8 cellular contexts compared by ENCODE assay signal in genomic region chr10:6406220-6407033, GRCh38.
DNase-seq lines count a peak whose midpoint lies in the region; ATAC-seq, FAIRE-seq and TF ChIP-seq lines count a peak whose summit lies in the region.

No MANE protein-coding gene starts in this region.

- peak overlapping the region; percentile 39; the same call in 1 of the 2 replicates for H3K4me2 ChIP-seq in OCI-LY7 (ENCODE audit: low read length)

- ATAC-seq in heart left ventricle, result no peak
- no peak for ATAC-seq in Right ventricle myocardium inferior
- ATAC-seq in effector memory CD8-positive, alpha-beta T cell (replicated peaks), result no peak

- H3K36me3 ChIP-seq in heart left ventricle (no peaks in the 10 kb centered on the region), OCI-LY7 (ENCODE audit: insufficient read depth, low read length) (no peaks in the 10 kb centered on the region)

- no peak overlapping the region for H3K27ac ChIP-seq in heart left ventricle
- H3K27ac ChIP-seq in OCI-LY7 (ENCODE audit: low read depth, low read length, poor library complexity, severe bottlenecking), result no peak overlapping the region

- no peaks in the 10 kb centered on the region for H3K27me3 Mint-ChIP-seq in effector memory CD8-positive, alpha-beta T cell

- intact Hi-C loops in heart left ventricle (cut with DNase I), result loop anchor here in 1 of 10 donors (10.0 kb wide), 1 partner anchor 392 kb away; no protein-coding TSS in a partner anchor
- intact Hi-C loops in Right ventricle myocardium inferior (cut with DNase I), result no loop called here
- intact Hi-C loops in OCI-LY7 (cut with micrococcal nuclease; ENCODE audit: unreplicated experiment), result loop anchor here (1.0 to 10.0 kb wide), 3 partner anchors 204 to 462 kb away; partner anchors contain the start of gene PFKFB3
- intact Hi-C loops in cardiac septum (cut with DNase I), result loop anchor here (10.0 kb wide), 1 partner anchor 462 kb away; no protein-coding TSS in a partner anchor

- no peak for FAIRE-seq in GM12892 (lab: Jason Lieb, UNC)

- H3K27me3 ChIP-seq in heart left ventricle, result peaks cover 0 to 4% (median 0%) of the 10 kb centered on the region in 9 donors

- CTCF ChIA-PET in OCI-LY7 (lab: Charles Lee; ENCODE audit: unreplicated experiment), result interaction anchor here (0.5 to 2.0 kb wide), 5 partner anchors 11 to 415 kb away, joined by 3 to 5 read pairs (median 3); partner anchors contain the start of gene PFKFB3

- POLR2A ChIA-PET in OCI-LY7 (lab: Charles Lee), result interaction anchor here (0.6 to 1.5 kb wide), 9 partner anchors 58 to 1022 kb away, joined by 3 to 8 read pairs (median 4); partner anchors contain the start of gene PFKFB3

- H3K9me3 Mint-ChIP-seq in effector memory CD8-positive, alpha-beta T cell, result no peaks in the 10 kb centered on the region

- no peak overlapping the region for H3K27ac Mint-ChIP-seq in effector memory CD8-positive, alpha-beta T cell

- no TSS peak for BruUV-seq in OCI-LY7 (replicated peaks; lab: Mats Ljungman, UMichigan)

- H3K9me2 ChIP-seq in OCI-LY7 (ENCODE audit: insufficient read depth, low read length), result no peaks in the 10 kb centered on the region

- H2AFZ ChIP-seq in OCI-LY7 (ENCODE audit: low read length), result peak overlapping the region; percentile 1; the same call in 1 of the 2 replicates

- 66 to 68% (median 67%) methylated on average over 10 of the region's 10 CpGs for WGBS in heart left ventricle, 4 donors

- H3K4me1 ChIP-seq in heart left ventricle, result peaks cover 0 to 33% (median 3%) of the 10 kb centered on the region in 12 donors
- H3K4me1 ChIP-seq in OCI-LY7 (ENCODE audit: insufficient read depth, low read length, poor library complexity, severe bottlenecking), result peaks cover 22% of the 10 kb centered on the region

- H3K4me3 Mint-ChIP-seq in effector memory CD8-positive, alpha-beta T cell, result no peak overlapping the region

- peak in 8 of 12 donors; percentile 14 to 48 (median 31) for TF ChIP-seq CTCF in heart left ventricle (IDR thresholded peaks at IDR 0.05)
- TF ChIP-seq CTCF in OCI-LY7 (conservative IDR thresholded peaks at IDR 0.05; ENCODE audit: low read length), result peak; percentile 95
- TF ChIP-seq CTCF in cardiac fibroblast (IDR thresholded peaks at IDR 0.05; ENCODE audit: low read depth, low read length), result peak; percentile 31
- TF ChIP-seq CTCF in retinal pigment epithelial cell (conservative IDR thresholded peaks at IDR 0.05; ENCODE audit: low read depth, low read length), result peak; percentile 58

- no peak overlapping the region for H3K4me3 ChIP-seq in heart left ventricle
- no peak overlapping the region for H3K4me3 ChIP-seq in OCI-LY7 (ENCODE audit: low read depth, low read length, poor library complexity, severe bottlenecking)
- no peak overlapping the region for H3K4me3 ChIP-seq in cardiac fibroblast (replicated peaks in 1 of 2; ENCODE audit: low read depth in 2 of 2, low read length in 2 of 2)
- H3K4me3 ChIP-seq in retinal pigment epithelial cell (ENCODE audit: low read length), result no peak overlapping the region

- H3K9me3 ChIP-seq in heart left ventricle (no peaks in the 10 kb centered on the region), OCI-LY7 (ENCODE audit: low read length) (no peaks in the 10 kb centered on the region)

- no peaks in the 10 kb centered on the region for H4K20me1 ChIP-seq in OCI-LY7 (ENCODE audit: insufficient read depth, low read length)

- peaks cover 33 to 36% of the 10 kb centered on the region in 2 donors for H3K4me1 Mint-ChIP-seq in effector memory CD8-positive, alpha-beta T cell (ENCODE audit: low read depth in 2 of 2)

- no peak for TF ChIP-seq POLR2A in heart left ventricle (IDR thresholded peaks at IDR 0.05)
- TF ChIP-seq POLR2A in GM12892 (IDR thresholded peaks at IDR 0.05; ENCODE audit: low read depth, low read length), result no peak

- peaks cover 19% of the 10 kb centered on the region for H3K36me3 Mint-ChIP-seq in effector memory CD8-positive, alpha-beta T cell (ENCODE audit: insufficient read depth)

- no peaks in the 10 kb centered on the region for H3K79me2 ChIP-seq in OCI-LY7 (ENCODE audit: insufficient read depth, low read depth, low read length)

- DNase-seq in heart left ventricle (no peak), Right ventricle myocardium inferior (ENCODE audit: missing footprints) (no peak), OCI-LY7 (ENCODE audit: low spot score) (peak; percentile 70), cardiac fibroblast (ENCODE audit: low read depth in 2 of 2) (peak; percentile 53 to 58), retinal pigment epithelial cell (ENCODE audit: low read depth) (no peak), GM12892 (ENCODE audit: insufficient read length) (no peak), cardiac septum (ENCODE audit: low spot score) (no peak)
- DNase-seq in effector memory CD8-positive, alpha-beta T cell, result no peak

Comparison
In these comparisons a context has a peak if more than half of its experiments do, and no peak if none do; other contexts are left out.
1. DNase-seq: peak in OCI-LY7 (single experiment) and cardiac fibroblast (2 of 2); none in heart left ventricle (0 of 5), Right ventricle myocardium inferior (single experiment), retinal pigment epithelial cell (single experiment), effector memory CD8-positive, alpha-beta T cell (0 of 3), GM12892 (single experiment) and cardiac septum (single experiment).
2. CTCF ChIP-seq: peak in every context shown above with its lines; median percentile 95 in OCI-LY7; 58 in retinal pigment epithelial cell; 31 in heart left ventricle; 31 in cardiac fibroblast.